In the genomic region with DNA sequence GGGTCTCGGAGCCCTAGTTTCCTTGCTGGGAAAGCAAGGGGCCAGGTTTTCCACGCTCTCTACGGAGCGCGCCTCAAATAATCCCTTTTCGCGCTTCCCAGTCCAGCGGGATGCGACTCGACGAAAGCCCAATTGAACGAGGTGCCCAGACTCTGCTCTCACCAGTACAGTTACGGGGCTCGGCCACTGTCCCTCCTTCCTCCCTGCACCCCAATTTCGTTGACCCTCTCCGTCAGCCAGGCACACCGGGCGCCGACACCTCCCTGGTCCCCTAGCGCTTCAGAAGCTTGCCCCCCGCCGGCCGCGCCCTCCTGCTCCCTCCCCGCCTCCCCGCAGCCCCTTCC, we compare ENCODE assay signal across 1 cellular context.
A peak's percentile ranks its signal among the peaks of the same experiment; 100 is the strongest.
TF ChIP-seq lines count a peak whose summit lies in the region.

No MANE protein-coding gene starts in this region.

TF ChIP-seq in HepG2, 621 proteins besides CTCF, POLR2A, EP300 and RAD21:
- 0 out of 2 replicates have a peak, but pooled peaks have one; percentile 1 for TF ChIP-seq DMAP1 (CRISPR knock-in tag; IDR thresholded peaks at IDR 0.05)
- TF ChIP-seq ZNF775 (CRISPR knock-in tag; IDR thresholded peaks at IDR 0.05; ENCODE audit: borderline replicate concordance), result no peak
- 0 out of 2 replicates have a peak, but pooled peaks have one; percentile 3 for TF ChIP-seq ZNF138 (CRISPR knock-in tag; IDR thresholded peaks at IDR 0.05; ENCODE audit: low read depth)
- 0 out of 2 replicates have a peak, but pooled peaks have one; percentile 83 for TF ChIP-seq ZNF790 (CRISPR knock-in tag; IDR thresholded peaks at IDR 0.05; ENCODE audit: borderline replicate concordance)
